27 cellular contexts compared by ENCODE assay signal in the genomic region with DNA sequence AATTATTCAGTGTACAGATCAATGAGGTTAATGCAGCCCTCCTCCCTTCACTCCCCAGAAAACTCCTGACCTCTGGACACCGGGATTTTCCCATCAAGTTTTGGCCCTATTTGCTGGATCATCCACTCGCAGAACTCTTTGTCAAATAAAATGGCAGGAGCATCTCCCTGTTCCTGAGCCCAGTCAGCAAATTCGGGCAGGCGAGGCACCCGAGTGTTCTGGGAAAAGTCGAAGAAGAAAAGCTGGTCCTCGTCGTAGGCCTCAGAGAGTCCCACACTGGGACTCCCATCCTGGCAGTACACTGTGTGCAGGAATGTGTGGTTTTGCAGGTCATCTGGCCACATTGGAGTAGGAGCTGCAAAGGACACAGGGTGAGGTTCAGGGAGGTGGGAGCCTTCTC. TPM values are rescaled to one million over a fixed set of nuclear protein-coding genes. Genes with fewer than 3 reads are reported as not detected.
DNase-seq lines count a peak whose midpoint lies in the region; ATAC-seq and TF ChIP-seq lines count a peak whose summit lies in the region.
"Had no signal": no experiment of that assay in that cellular context is flagged by ENCODE, and none has a peak within 500 bp of the region (broad histone marks: within the 10 kb centered on the region; RNA-seq: fewer than 3 reads in every experiment).

No MANE protein-coding gene starts in this region.

- no peak overlapping the region for H3K4me3 ChIP-seq in lower lobe of right lung
- H3K4me3 ChIP-seq: breast epithelium, colonic mucosa had no signal

- no peak for TF ChIP-seq CTCF in lower lobe of right lung (IDR thresholded peaks at IDR 0.05)

- no peak overlapping the region for H3K27ac ChIP-seq in lower lobe of right lung
- H3K27ac ChIP-seq: 22Rv1, breast epithelium, colonic mucosa had no signal

- no peaks in the 10 kb centered on the region for H3K9me3 ChIP-seq in T-helper 17 cell (ENCODE audit: control insufficient read depth, low read length, poor library complexity, severe bottlenecking)
- no peaks in the 10 kb centered on the region for H3K9me3 ChIP-seq in lower lobe of right lung
- H3K9me3 ChIP-seq: breast epithelium, colonic mucosa had no signal

- peak overlapping the region; percentile 6 for H3K27ac Mint-ChIP-seq in activated CD8-positive, alpha-beta memory T cell treated with anti-CD3 and anti-CD28 coated beads, Interleukin-2, amount 10 ng/mL, durations not matched to agents 7 days and 5 days
- H3K27ac Mint-ChIP-seq in T-helper 17 cell, result peak overlapping the region; percentile 45
- H3K27ac Mint-ChIP-seq in stimulated activated effector memory CD8-positive, alpha-beta T cell treated with anti-CD3 and anti-CD28 coated beads, Interleukin-12 subunit alpha, Interleukin-12 subunit beta, amount 100 ng/mL, for 72 hours, result peak overlapping the region; percentile 26
- H3K27ac Mint-ChIP-seq: WTC11 had no signal

- H3K27me3 Mint-ChIP-seq in activated CD8-positive, alpha-beta memory T cell treated with anti-CD3 and anti-CD28 coated beads, Interleukin-2, amount 10 ng/mL, durations not matched to agents 7 days and 5 days, result no peaks in the 10 kb centered on the region
- no peaks in the 10 kb centered on the region for H3K27me3 Mint-ChIP-seq in T-helper 17 cell

- CTCF ChIA-PET in activated CD8-positive, alpha-beta memory T cell treated with anti-CD3 and anti-CD28 coated beads, Interleukin-2, amount 10 ng/mL, durations not matched to agents 7 days and 5 days (lab: Charles Lee), result interaction anchor here (1.0 to 10.8 kb wide), 6 partner anchors 9 to 70 kb away, joined by 3 to 249 read pairs (median 57); a partner anchor contains a TSS

- peaks cover 62% of the 10 kb centered on the region for H3K4me1 Mint-ChIP-seq in activated CD8-positive, alpha-beta memory T cell treated with anti-CD3 and anti-CD28 coated beads, Interleukin-2, amount 10 ng/mL, durations not matched to agents 7 days and 5 days
- H3K4me1 Mint-ChIP-seq in T-helper 17 cell, result peaks cover 39% of the 10 kb centered on the region
- peaks cover 66% of the 10 kb centered on the region for H3K4me1 Mint-ChIP-seq in stimulated activated effector memory CD8-positive, alpha-beta T cell treated with anti-CD3 and anti-CD28 coated beads, Interleukin-12 subunit alpha, Interleukin-12 subunit beta, amount 100 ng/mL, for 72 hours

- no peaks in the 10 kb centered on the region for H3K27me3 ChIP-seq in lower lobe of right lung (ENCODE audit: low read depth)
- H3K27me3 ChIP-seq: breast epithelium, colonic mucosa had no signal

- peak overlapping the region; percentile 12 for H3K4me3 Mint-ChIP-seq in activated CD8-positive, alpha-beta memory T cell treated with anti-CD3 and anti-CD28 coated beads, Interleukin-2, amount 10 ng/mL, durations not matched to agents 7 days and 5 days
- H3K4me3 Mint-ChIP-seq in T-helper 17 cell, result no peak overlapping the region
- peak overlapping the region; percentile 16 for H3K4me3 Mint-ChIP-seq in stimulated activated effector memory CD8-positive, alpha-beta T cell treated with anti-CD3 and anti-CD28 coated beads, Interleukin-12 subunit alpha, Interleukin-12 subunit beta, amount 100 ng/mL, for 72 hours
- H3K4me3 Mint-ChIP-seq: WTC11 had no signal

- peaks cover 15% of the 10 kb centered on the region for H3K36me3 Mint-ChIP-seq in activated CD8-positive, alpha-beta memory T cell treated with anti-CD3 and anti-CD28 coated beads, Interleukin-2, amount 10 ng/mL, durations not matched to agents 7 days and 5 days
- peaks cover 3% of the 10 kb centered on the region for H3K36me3 Mint-ChIP-seq in T-helper 17 cell (ENCODE audit: low read depth)
- peaks cover 6% of the 10 kb centered on the region for H3K36me3 Mint-ChIP-seq in stimulated activated effector memory CD8-positive, alpha-beta T cell treated with anti-CD3 and anti-CD28 coated beads, Interleukin-12 subunit alpha, Interleukin-12 subunit beta, amount 100 ng/mL, for 72 hours
- H3K36me3 Mint-ChIP-seq: WTC11 had no signal

- no peaks in the 10 kb centered on the region for H3K9me3 Mint-ChIP-seq in activated CD8-positive, alpha-beta memory T cell treated with anti-CD3 and anti-CD28 coated beads, Interleukin-2, amount 10 ng/mL, durations not matched to agents 7 days and 5 days (ENCODE audit: low read depth)
- no peaks in the 10 kb centered on the region for H3K9me3 Mint-ChIP-seq in stimulated activated effector memory CD8-positive, alpha-beta T cell treated with anti-CD3 and anti-CD28 coated beads, Interleukin-12 subunit alpha, Interleukin-12 subunit beta, amount 100 ng/mL, for 72 hours
- H3K9me3 Mint-ChIP-seq: WTC11 had no signal

- DNase-seq in activated CD8-positive, alpha-beta memory T cell treated with anti-CD3 and anti-CD28 coated beads, Interleukin-2, amount 10 ng/mL, durations not matched to agents 7 days and 5 days, result no peak
- DNase-seq in activated CD8-positive, alpha-beta memory T cell treated with anti-CD3 and anti-CD28 coated beads, Interleukin-2, amount 50 U/mL, for 4 hours, result no peak
- DNase-seq in T-helper 17 cell, result no peak
- DNase-seq in stimulated activated effector memory CD8-positive, alpha-beta T cell treated with anti-CD3 and anti-CD28 coated beads, Interleukin-12 subunit alpha, Interleukin-12 subunit beta, amount 100 ng/mL, for 72 hours (ENCODE audit: low spot score in 2 of 2), result no peak
- no peak for DNase-seq in lower lobe of right lung
- DNase-seq: activated CD4-positive, alpha-beta T cell treated with anti-CD3 and anti-CD28 coated beads, Interleukin-2, amount 50 U/mL, for 48 hours; activated gamma-delta T cell treated with Interleukin-2 at 50 U/mL for 16 hours; activated T-cell treated with anti-CD3 and anti-CD28 coated beads for 4 hours; amniotic stem cell; colonic mucosa; COR-L47; DMS79; GOT3; NCI-H1092 treated with DMSO at 0.1 percent for 48 hours; NCI-H2029; NCI-H2227 treated with DMSO at 0.1 percent for 48 hours; stimulated activated CD4-positive, alpha-beta T cell treated with anti-CD3 and anti-CD28 coated beads, Interleukin-1b, Interleukin-23, amount 100 ng/mL, for 48 hours; stimulated activated naive CD4-positive, alpha-beta T cell; T1000 had no signal

- peaks cover 12% of the 10 kb centered on the region for H3K36me3 ChIP-seq in lower lobe of right lung
- H3K36me3 ChIP-seq: breast epithelium, colonic mucosa had no signal

- no peak for ATAC-seq in activated CD8-positive, alpha-beta memory T cell treated with anti-CD3 and anti-CD28 coated beads, Interleukin-2, amount 10 ng/mL, durations not matched to agents 7 days and 5 days
- no peak for ATAC-seq in T-helper 17 cell
- ATAC-seq in stimulated activated effector memory CD8-positive, alpha-beta T cell treated with anti-CD3 and anti-CD28 coated beads, Interleukin-12 subunit alpha, Interleukin-12 subunit beta, amount 100 ng/mL, for 72 hours, result no peak
- ATAC-seq in lower lobe of right lung, result no peak
- no peak for ATAC-seq in GM19395 (IDR thresholded peaks at IDR 0.05; ENCODE audit: unreplicated experiment)
- ATAC-seq: SK-N-SH treated with all-trans-retinoic acid at 6 μM for 48 hours, WTC11 had no signal

- peaks cover 50% of the 10 kb centered on the region for H3K4me1 ChIP-seq in lower lobe of right lung
- H3K4me1 ChIP-seq: breast epithelium had no signal

- intact Hi-C loops in lower lobe of right lung (cut with DNase I), result no loop called here

RNA-seq across cellular contexts. Expression of a gene that starts 2.4 kb away (rescaled TPM):
- total RNA-seq in activated CD8-positive, alpha-beta memory T cell treated with anti-CD3 and anti-CD28 coated beads, Interleukin-2, amount 10 ng/mL, durations not matched to agents 7 days and 5 days, result 10 to 100 TPM; 57.9 to 60.9 TPM
- 10 to 100 TPM; 20.9 to 23.4 TPM for total RNA-seq in T-helper 17 cell
- 283 TPM for total RNA-seq in lower lobe of right lung

RNA-seq across cellular contexts. Expression of a gene that starts 9.6 kb away (rescaled TPM):
- 10 to 100 TPM; 22.7 to 31.2 TPM for total RNA-seq in activated CD8-positive, alpha-beta memory T cell treated with anti-CD3 and anti-CD28 coated beads, Interleukin-2, amount 10 ng/mL, durations not matched to agents 7 days and 5 days
- 10 to 100 TPM; 11.1 to 23.3 TPM for total RNA-seq in T-helper 17 cell
- 208 TPM for total RNA-seq in lower lobe of right lung
- total RNA-seq: lung microvascular endothelial cell had no signal

RNA-seq across cellular contexts. Expression of a gene that starts 17.9 kb away (rescaled TPM):
- total RNA-seq in activated CD8-positive, alpha-beta memory T cell treated with anti-CD3 and anti-CD28 coated beads, Interleukin-2, amount 10 ng/mL, durations not matched to agents 7 days and 5 days, result 100 to 1,000 TPM; 309 to 336 TPM
- 100 to 1,000 TPM; 409 to 459 TPM for total RNA-seq in T-helper 17 cell
- 173 TPM for total RNA-seq in lower lobe of right lung

RNA-seq across cellular contexts. Expression of a gene that starts 58.9 kb away (rescaled TPM):
- total RNA-seq in activated CD8-positive, alpha-beta memory T cell treated with anti-CD3 and anti-CD28 coated beads, Interleukin-2, amount 10 ng/mL, durations not matched to agents 7 days and 5 days, result 10 to 100 TPM; 11.8 to 16.7 TPM
- total RNA-seq in T-helper 17 cell (1 to 10 TPM; 2.6 to 5.1 TPM), lower lobe of right lung (31.2 TPM)
- total RNA-seq: fibroblast of lung, lung microvascular endothelial cell, pulmonary artery endothelial cell had no signal
